ENCODE assay signal across 15 cellular contexts in the genomic region with DNA sequence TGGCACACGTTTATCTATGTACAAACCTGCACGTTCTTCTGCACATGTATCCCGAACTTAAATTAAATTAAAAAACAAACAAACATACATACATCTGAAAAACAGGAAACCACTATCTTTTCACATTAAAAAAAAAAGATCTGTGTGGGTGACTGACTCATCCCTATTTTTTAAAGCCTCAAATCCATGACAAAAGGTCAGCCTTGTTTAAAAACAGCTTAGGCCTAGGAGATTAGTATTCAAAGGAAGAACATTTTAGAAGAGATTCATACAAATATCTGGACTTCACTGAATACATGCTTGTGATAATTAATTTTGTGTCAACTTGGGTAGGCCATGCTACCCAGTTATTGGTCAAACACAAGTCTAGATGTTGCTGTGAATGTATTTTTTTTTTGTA. TPM values are rescaled to one million over a fixed set of nuclear protein-coding genes. Genes with fewer than 3 reads are reported as not detected.
DNase-seq lines count a peak whose midpoint lies in the region; TF ChIP-seq lines count a peak whose summit lies in the region.
"Had no signal": no experiment of that assay in that cellular context is flagged by ENCODE, and none has a peak within 500 bp of the region (broad histone marks: within the 10 kb centered on the region; RNA-seq: fewer than 3 reads in every experiment).

No MANE protein-coding gene starts in this region.

- H3K9me3 ChIP-seq in adipocyte (ENCODE audit: control insufficient read depth, low read length) (no peaks in the 10 kb centered on the region), transverse colon (no peaks in the 10 kb centered on the region)

- no peak overlapping the region for H3K27ac ChIP-seq in transverse colon
- H3K27ac ChIP-seq: PC-9 had no signal

- intact Hi-C loops in transverse colon (cut with DNase I; ENCODE audit: low total_unique reads), result no loop called here

- in situ Hi-C loops in transverse colon (cut with MboI; ENCODE audit: low pct_ligation_motif_present in 1 of 4, low pct_unique_long_range_greater_than_20kb in 1 of 4, low sequenced_read_pairs in 3 of 4), result no loop called here

- H3K9ac ChIP-seq in adipocyte (ENCODE audit: low read length), result peak overlapping the region; percentile 43

- DNase-seq in HCEC 1CT (peak; percentile 60), NCI-H82 treated with DMSO at 0.1 percent for 48 hours (lab: John Stamatoyannopoulos, UW; ENCODE audit: unreplicated experiment) (peak; percentile 54), adipocyte (ENCODE audit: low read depth) (no peak), iris pigment epithelial cell (ENCODE audit: low read depth) (peak; percentile 63), T-helper 2 cell (no peak), transverse colon (no peak), COLO668 (lab: John Stamatoyannopoulos, UW; ENCODE audit: unreplicated experiment) (no peak), AML-193 (lab: John Stamatoyannopoulos, UW) (no peak)
- DNase-seq: BE2C; CD4-positive, alpha-beta memory T cell; DMS79; NCI-H1417 treated with DMSO at 0.1 percent for 48 hours; NCI-H1930; NCI-H526 treated with DMSO at 0.1 percent for 48 hours; PC-9 had no signal

- H3K4me1 ChIP-seq in adipocyte (ENCODE audit: control insufficient read depth, insufficient read depth, low read length) (peaks cover 43% of the 10 kb centered on the region), transverse colon (peaks cover 0 to 12% (median 5%) of the 10 kb centered on the region in 4 donors)
- H3K4me1 ChIP-seq: BE2C had no signal

- no peak for TF ChIP-seq EP300 in transverse colon (IDR thresholded peaks at IDR 0.05; ENCODE audit: low read depth)

- TF ChIP-seq CTCF in transverse colon (IDR thresholded peaks at IDR 0.05), result no peak

- no peaks in the 10 kb centered on the region for H3K27me3 ChIP-seq in adipocyte (replicated peaks; ENCODE audit: control insufficient read depth, insufficient read depth, low read length)
- H3K27me3 ChIP-seq in transverse colon, result no peaks in the 10 kb centered on the region
- H3K27me3 ChIP-seq: BE2C had no signal

- WGBS in transverse colon (ENCODE audit: low coverage in 1 of 2), 2 donors, result 84% methylated on average over 3 of the region's 3 CpGs; no CpG with 5 or more reads in 1 of the 2 donors

- H3K36me3 ChIP-seq in adipocyte (ENCODE audit: control insufficient read depth, insufficient read depth, low read length, severe bottlenecking) (no peaks in the 10 kb centered on the region), transverse colon (no peaks in the 10 kb centered on the region)
- H3K36me3 ChIP-seq: BE2C had no signal

- TF ChIP-seq POLR2A in transverse colon (IDR thresholded peaks at IDR 0.05), result no peak

- H3K4me3 ChIP-seq in adipocyte (ENCODE audit: low read length) (no peak overlapping the region), transverse colon (no peak overlapping the region)
- H3K4me3 ChIP-seq: PC-9 had no signal

RNA-seq across cellular contexts. Expression of gene PRKAR1A, which starts 4.6 kb away (rescaled TPM):
- total RNA-seq in transverse colon, result 100 to 1,000 TPM in 3 of 4 donors, 10 to 100 TPM in 1; 93.9 to 223 (median 160) TPM

RNA-seq across cellular contexts. Expression of gene WIPI1, which starts 50.3 kb away (rescaled TPM):
- total RNA-seq in transverse colon, result 100 to 1,000 TPM in 2 of 4 donors, 10 to 100 TPM in 2; 62.6 to 313 (median 97.1) TPM

Comparison
In these comparisons a context has a peak if more than half of its experiments do, and no peak if none do; other contexts are left out.
1. DNase-seq: peak in HCEC 1CT (single experiment), NCI-H82 treated with DMSO at 0.1 percent for 48 hours (single experiment) and iris pigment epithelial cell (single experiment); none in adipocyte (single experiment), T-helper 2 cell (0 of 5), transverse colon (single experiment), COLO668 (single experiment) and AML-193 (0 of 2).